14 cellular contexts compared by ENCODE assay signal in the genomic region with DNA sequence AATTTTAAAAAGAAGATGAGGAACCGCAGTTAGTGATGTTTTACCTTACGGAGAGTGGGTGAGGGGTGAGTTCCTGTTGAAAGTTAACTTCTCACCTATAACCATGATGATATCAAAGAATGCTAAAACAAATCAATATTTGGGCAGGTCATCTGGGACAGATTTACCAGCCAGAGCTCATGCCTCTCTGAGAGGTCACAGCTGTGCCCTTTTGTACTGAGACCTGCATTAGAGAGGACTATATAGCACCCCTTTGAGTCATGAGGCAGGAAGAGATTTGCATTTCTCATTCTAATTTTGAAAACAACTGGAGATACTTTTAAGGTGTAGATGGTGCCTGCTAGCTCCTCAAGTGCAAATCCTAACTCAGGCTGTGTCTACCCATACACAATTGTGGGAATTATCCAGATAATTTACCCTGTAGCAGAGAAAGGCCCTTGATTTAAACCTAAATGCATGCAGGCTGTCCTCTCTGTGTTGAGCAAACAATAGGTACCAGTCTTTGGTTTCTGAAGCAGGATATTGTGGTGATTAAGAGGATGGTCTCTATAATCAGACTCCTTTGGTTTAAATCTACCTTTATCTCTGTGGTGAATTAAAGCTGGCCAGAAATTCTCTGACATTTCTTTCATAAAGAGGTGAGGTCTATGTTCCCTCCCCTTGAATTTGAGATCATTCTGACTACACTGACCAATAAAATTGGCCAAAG. TPM values are rescaled to one million over a fixed set of nuclear protein-coding genes. Genes with fewer than 3 reads are reported as not detected.
DNase-seq lines count a peak whose midpoint lies in the region; ATAC-seq, FAIRE-seq and TF ChIP-seq lines count a peak whose summit lies in the region.
"Had no signal": no experiment of that assay in that cellular context is flagged by ENCODE, and none has a peak within 500 bp of the region (broad histone marks: within the 10 kb centered on the region; RNA-seq: fewer than 3 reads in every experiment).

No MANE protein-coding gene starts in this region.

- peaks cover 90% of the 10 kb centered on the region for H3K4me1 Mint-ChIP-seq in osteocyte (ENCODE audit: unreplicated experiment)
- no peaks in the 10 kb centered on the region for H3K4me1 Mint-ChIP-seq in activated T-cell treated with anti-CD3 and anti-CD28 coated beads, Interleukin-2, amount 50 U/mL, for 24 hours (ENCODE audit: low read depth)
- no peaks in the 10 kb centered on the region for H3K4me1 Mint-ChIP-seq in activated naive CD4-positive, alpha-beta T cell treated with anti-CD3 and anti-CD28 coated beads, Interleukin-2, amount 10 ng/mL, durations not matched to agents 7 days and 5 days
- H3K4me1 Mint-ChIP-seq: activated naive CD8-positive, alpha-beta T cell treated with anti-CD3 and anti-CD28 coated beads for 36 hours had no signal

- H3K9me3 Mint-ChIP-seq in osteocyte (ENCODE audit: unreplicated experiment) = no peaks in the 10 kb centered on the region
- no peaks in the 10 kb centered on the region for H3K9me3 Mint-ChIP-seq in activated T-cell treated with anti-CD3 and anti-CD28 coated beads, Interleukin-2, amount 50 U/mL, for 24 hours
- H3K9me3 Mint-ChIP-seq in activated naive CD4-positive, alpha-beta T cell treated with anti-CD3 and anti-CD28 coated beads, Interleukin-2, amount 10 ng/mL, durations not matched to agents 7 days and 5 days = no peaks in the 10 kb centered on the region
- H3K9me3 Mint-ChIP-seq: activated naive CD8-positive, alpha-beta T cell treated with anti-CD3 and anti-CD28 coated beads for 36 hours had no signal

- H3K4me3 Mint-ChIP-seq in osteocyte (ENCODE audit: unreplicated experiment) = no peak overlapping the region
- H3K4me3 Mint-ChIP-seq in activated T-cell treated with anti-CD3 and anti-CD28 coated beads, Interleukin-2, amount 50 U/mL, for 24 hours = no peak overlapping the region
- H3K4me3 Mint-ChIP-seq in activated naive CD4-positive, alpha-beta T cell treated with anti-CD3 and anti-CD28 coated beads, Interleukin-2, amount 10 ng/mL, durations not matched to agents 7 days and 5 days = no peak overlapping the region
- H3K4me3 Mint-ChIP-seq: activated naive CD8-positive, alpha-beta T cell treated with anti-CD3 and anti-CD28 coated beads for 36 hours had no signal

- no peaks in the 10 kb centered on the region for H3K36me3 Mint-ChIP-seq in osteocyte (ENCODE audit: unreplicated experiment)
- no peaks in the 10 kb centered on the region for H3K36me3 Mint-ChIP-seq in activated T-cell treated with anti-CD3 and anti-CD28 coated beads, Interleukin-2, amount 50 U/mL, for 24 hours (ENCODE audit: low read depth)
- H3K36me3 Mint-ChIP-seq in activated naive CD4-positive, alpha-beta T cell treated with anti-CD3 and anti-CD28 coated beads, Interleukin-2, amount 10 ng/mL, durations not matched to agents 7 days and 5 days = no peaks in the 10 kb centered on the region
- H3K36me3 Mint-ChIP-seq: activated naive CD8-positive, alpha-beta T cell treated with anti-CD3 and anti-CD28 coated beads for 36 hours had no signal

- no peak for FAIRE-seq in GM19239 (lab: Jason Lieb, UNC)

- peak; percentile 20 for DNase-seq in GM19239 (ENCODE audit: insufficient read length, low spot score)
- no peak for DNase-seq in osteocyte (ENCODE audit: extremely low spot score, unreplicated experiment)
- DNase-seq in posterior cingulate gyrus = no peak
- DNase-seq in activated T-cell treated with anti-CD3 and anti-CD28 coated beads, Interleukin-2, amount 50 U/mL, for 24 hours = no peak
- no peak for DNase-seq in ecto neural progenitor cell (ENCODE audit: low spot score)
- no peak for DNase-seq in activated naive CD4-positive, alpha-beta T cell treated with anti-CD3 and anti-CD28 coated beads, Interleukin-2, amount 10 ng/mL, durations not matched to agents 7 days and 5 days
- DNase-seq: activated naive CD8-positive, alpha-beta T cell treated with anti-CD3 and anti-CD28 coated beads for 36 hours; erythroblast; midbrain; NCI-H82; stimulated activated CD4-positive, alpha-beta T cell treated with anti-CD3 and anti-CD28 coated beads, Interleukin-4, amount 100 ng/mL, for 24 hours; trophoblast cell had no signal

- CTCF ChIA-PET in activated naive CD4-positive, alpha-beta T cell treated with anti-CD3 and anti-CD28 coated beads, Interleukin-2, amount 10 ng/mL, durations not matched to agents 7 days and 5 days (lab: Charles Lee) = no interaction called here

- peak overlapping the region; percentile 47 for H3K27ac Mint-ChIP-seq in osteocyte (ENCODE audit: unreplicated experiment)
- no peak overlapping the region for H3K27ac Mint-ChIP-seq in activated T-cell treated with anti-CD3 and anti-CD28 coated beads, Interleukin-2, amount 50 U/mL, for 24 hours
- no peak overlapping the region for H3K27ac Mint-ChIP-seq in activated naive CD4-positive, alpha-beta T cell treated with anti-CD3 and anti-CD28 coated beads, Interleukin-2, amount 10 ng/mL, durations not matched to agents 7 days and 5 days
- H3K27ac Mint-ChIP-seq: activated naive CD8-positive, alpha-beta T cell treated with anti-CD3 and anti-CD28 coated beads for 36 hours had no signal

- ATAC-seq in HG02623 (IDR thresholded peaks at IDR 0.05; ENCODE audit: unreplicated experiment) (peak; percentile 84), HG03571 (IDR thresholded peaks at IDR 0.05; ENCODE audit: unreplicated experiment) (peak; percentile 87)

- no peaks in the 10 kb centered on the region for H3K27me3 Mint-ChIP-seq in osteocyte (ENCODE audit: unreplicated experiment)
- peaks cover 2% of the 10 kb centered on the region for H3K27me3 Mint-ChIP-seq in activated T-cell treated with anti-CD3 and anti-CD28 coated beads, Interleukin-2, amount 50 U/mL, for 24 hours
- H3K27me3 Mint-ChIP-seq in activated naive CD4-positive, alpha-beta T cell treated with anti-CD3 and anti-CD28 coated beads, Interleukin-2, amount 10 ng/mL, durations not matched to agents 7 days and 5 days = peaks cover 17% of the 10 kb centered on the region

- TF ChIP-seq CTCF in osteocyte (IDR thresholded peaks at IDR 0.05) = no peak

- intact Hi-C loops in posterior cingulate gyrus (cut with DNase I) = no loop called here

RNA-seq across cellular contexts. Expression of gene TM4SF4, which starts 5.8 kb away (rescaled TPM):
- total RNA-seq in osteocyte = not detected in 2 replicates
- total RNA-seq: activated naive CD8-positive, alpha-beta T cell treated with anti-CD3 and anti-CD28 coated beads for 36 hours had no signal
